ENCODE assay signal across 1 cellular context in genomic region chr2:57720728-57721627, GRCh38.
TF ChIP-seq lines count a peak whose summit lies in the region.

No MANE protein-coding gene starts in this region.

TF ChIP-seq in GM12878, 131 proteins besides CTCF, POLR2A, EP300 and RAD21 (continued from another document and continues in another):
- no peak for TF ChIP-seq PBX3 (IDR thresholded peaks at IDR 0.05; ENCODE audit: insufficient replicate concordance, low read depth, low read length)
- TF ChIP-seq PAX8 (IDR thresholded peaks at IDR 0.05): no peak
- peak; percentile 78 for TF ChIP-seq SMC3 (IDR thresholded peaks at IDR 0.05; ENCODE audit: borderline replicate concordance, low read length)
- TF ChIP-seq BCL11A (IDR thresholded peaks at IDR 0.05; ENCODE audit: low read depth, low read length): no peak
- TF ChIP-seq TARDBP (IDR thresholded peaks at IDR 0.05; ENCODE audit: borderline replicate concordance): no peak
- TF ChIP-seq IKZF1 (conservative IDR thresholded peaks at IDR 0.05): 0 out of 2 replicates have a peak, but pooled peaks have one; percentile 21
- TF ChIP-seq SKIL (IDR thresholded peaks at IDR 0.05; ENCODE audit: low read depth, poor library complexity, severe bottlenecking): peak; percentile 46
- no peak for TF ChIP-seq CREB1 (IDR thresholded peaks at IDR 0.05; ENCODE audit: low read depth)
- TF ChIP-seq ATF3 (IDR thresholded peaks at IDR 0.05; ENCODE audit: borderline replicate concordance, extremely low read depth, low read depth, low read length): no peak
- no peak for TF ChIP-seq CEBPB (IDR thresholded peaks at IDR 0.05; ENCODE audit: borderline replicate concordance in 1 of 2, low read depth in 2 of 2, low read length in 2 of 2)
- no peak for TF ChIP-seq HDAC2 (IDR thresholded peaks at IDR 0.05)
- no peak for TF ChIP-seq TAF1 (IDR thresholded peaks at IDR 0.05; ENCODE audit: borderline replicate concordance, low read depth, low read length)
- TF ChIP-seq MYC (IDR thresholded peaks at IDR 0.05; ENCODE audit: insufficient read depth, insufficient read length, insufficient replicate concordance, low read length, severe bottlenecking): no peak
- no peak for TF ChIP-seq CBX5 (IDR thresholded peaks at IDR 0.05; ENCODE audit: low read depth)
- TF ChIP-seq ZNF687 (IDR thresholded peaks at IDR 0.05): 0 out of 2 replicates have a peak, but pooled peaks have one; percentile 25
- TF ChIP-seq CHD4 (IDR thresholded peaks at IDR 0.05): no peak
- no peak for TF ChIP-seq STAT1 (conservative IDR thresholded peaks at IDR 0.05)
- TF ChIP-seq USF1 (IDR thresholded peaks at IDR 0.05; ENCODE audit: borderline replicate concordance, extremely low read length, insufficient read depth, low read depth, low read length): no peak
- 0 out of 4 replicates have a peak, but pooled peaks of 1 of the 2 experiments have one; percentile 16 for TF ChIP-seq BHLHE40 (IDR thresholded peaks at IDR 0.05; ENCODE audit: borderline replicate concordance in 1 of 2, low read depth in 2 of 2, low read length in 1 of 2)
- no peak for TF ChIP-seq ZBTB40 (IDR thresholded peaks at IDR 0.05; ENCODE audit: borderline replicate concordance)
- TF ChIP-seq HDAC6 (IDR thresholded peaks at IDR 0.05; ENCODE audit: unreplicated experiment): no peak
- no peak for TF ChIP-seq ZBTB4 (CRISPR knock-in tag; IDR thresholded peaks at IDR 0.05)
- no peak for TF ChIP-seq CBFB (IDR thresholded peaks at IDR 0.05; ENCODE audit: low read depth)
- TF ChIP-seq ZNF384 (IDR thresholded peaks at IDR 0.05; ENCODE audit: borderline replicate concordance, low read depth, low read length): no peak
- TF ChIP-seq BCL3 (IDR thresholded peaks at IDR 0.05; ENCODE audit: borderline replicate concordance, insufficient read depth, low read depth, low read length, poor library complexity, severe bottlenecking): no peak
- TF ChIP-seq PML (IDR thresholded peaks at IDR 0.05; ENCODE audit: low read length): no peak
- no peak for TF ChIP-seq IRF5 (IDR thresholded peaks at IDR 0.05; ENCODE audit: borderline replicate concordance)
- TF ChIP-seq SMAD1 (IDR thresholded peaks at IDR 0.05; ENCODE audit: low read depth, partially characterized antibody): no peak
- TF ChIP-seq KDM1A (IDR thresholded peaks at IDR 0.05; ENCODE audit: borderline replicate concordance): no peak
- TF ChIP-seq ZBTB11 (CRISPR knock-in tag; IDR thresholded peaks at IDR 0.05): peak; percentile 39
